In genomic region chr4:177356191-177356590, GRCh38 we compare ENCODE assay signal across 1 cellular context.
TF ChIP-seq lines count a peak whose summit lies in the region.

No MANE protein-coding gene starts in this region.

TF ChIP-seq in A549, 52 proteins besides CTCF, POLR2A, EP300 and RAD21 (continued from another document):
- TF ChIP-seq, protein P1, sequence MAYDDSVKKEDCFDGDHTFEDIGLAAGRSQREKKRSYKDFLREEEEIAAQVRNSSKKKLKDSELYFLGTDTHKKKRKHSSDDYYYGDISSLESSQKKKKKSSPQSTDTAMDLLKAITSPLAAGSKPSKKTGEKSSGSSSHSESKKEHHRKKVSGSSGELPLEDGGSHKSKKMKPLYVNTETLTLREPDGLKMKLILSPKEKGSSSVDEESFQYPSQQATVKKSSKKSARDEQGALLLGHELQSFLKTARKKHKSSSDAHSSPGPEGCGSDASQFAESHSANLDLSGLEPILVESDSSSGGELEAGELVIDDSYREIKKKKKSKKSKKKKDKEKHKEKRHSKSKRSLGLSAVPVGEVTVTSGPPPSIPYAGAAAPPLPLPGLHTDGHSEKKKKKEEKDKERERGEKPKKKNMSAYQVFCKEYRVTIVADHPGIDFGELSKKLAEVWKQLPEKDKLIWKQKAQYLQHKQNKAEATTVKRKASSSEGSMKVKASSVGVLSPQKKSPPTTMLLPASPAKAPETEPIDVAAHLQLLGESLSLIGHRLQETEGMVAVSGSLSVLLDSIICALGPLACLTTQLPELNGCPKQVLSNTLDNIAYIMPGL (CRISPR knock-in tag; IDR thresholded peaks at IDR 0.05; ENCODE audit: borderline replicate concordance), result no peak
- TF ChIP-seq RARB (CRISPR knock-in tag; IDR thresholded peaks at IDR 0.05), result no peak
TF ChIP-seq in A549: peak in this region for 0.
